Comparison of ENCODE assay signal across 1 cellular context in genomic region chr12:10959777-10960176, GRCh38.
TF ChIP-seq lines count a peak whose summit lies in the region.

No MANE protein-coding gene starts in this region.

TF ChIP-seq in K562, 482 proteins besides CTCF, POLR2A, EP300 and RAD21:
- TF ChIP-seq SMAD1 (IDR thresholded peaks at IDR 0.05; ENCODE audit: low read depth, low read length, partially characterized antibody) = no peak
- TF ChIP-seq, protein P1, sequence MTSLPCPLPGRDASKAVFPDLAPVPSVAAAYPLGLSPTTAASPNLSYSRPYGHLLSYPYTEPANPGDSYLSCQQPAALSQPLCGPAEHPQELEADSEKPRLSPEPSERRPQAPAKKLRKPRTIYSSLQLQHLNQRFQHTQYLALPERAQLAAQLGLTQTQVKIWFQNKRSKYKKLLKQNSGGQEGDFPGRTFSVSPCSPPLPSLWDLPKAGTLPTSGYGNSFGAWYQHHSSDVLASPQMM (CRISPR knock-in tag; IDR thresholded peaks at IDR 0.05) = no peak
- TF ChIP-seq MEIS2 (IDR thresholded peaks at IDR 0.05; ENCODE audit: partially characterized antibody) = peak; percentile 19
- no peak for TF ChIP-seq ETS1 (conservative IDR thresholded peaks at IDR 0.05; ENCODE audit: control insufficient read depth, low read depth, low read length)
- TF ChIP-seq ADNP (tag; IDR thresholded peaks at IDR 0.05) = no peak
- TF ChIP-seq, protein P2, sequence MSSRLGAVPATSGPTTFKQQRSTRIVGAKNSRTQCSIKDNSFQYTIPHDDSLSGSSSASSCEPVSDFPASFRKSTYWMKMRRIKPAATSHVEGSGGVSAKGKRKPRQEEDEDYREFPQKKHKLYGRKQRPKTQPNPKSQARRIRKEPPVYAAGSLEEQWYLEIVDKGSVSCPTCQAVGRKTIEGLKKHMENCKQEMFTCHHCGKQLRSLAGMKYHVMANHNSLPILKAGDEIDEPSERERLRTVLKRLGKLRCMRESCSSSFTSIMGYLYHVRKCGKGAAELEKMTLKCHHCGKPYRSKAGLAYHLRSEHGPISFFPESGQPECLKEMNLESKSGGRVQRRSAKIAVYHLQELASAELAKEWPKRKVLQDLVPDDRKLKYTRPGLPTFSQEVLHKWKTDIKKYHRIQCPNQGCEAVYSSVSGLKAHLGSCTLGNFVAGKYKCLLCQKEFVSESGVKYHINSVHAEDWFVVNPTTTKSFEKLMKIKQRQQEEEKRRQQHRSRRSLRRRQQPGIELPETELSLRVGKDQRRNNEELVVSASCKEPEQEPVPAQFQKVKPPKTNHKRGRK (tag; IDR thresholded peaks at IDR 0.05) = no peak
- no peak for TF ChIP-seq NKRF (IDR thresholded peaks at IDR 0.05; ENCODE audit: borderline replicate concordance)
- no peak for TF ChIP-seq KAT2B (IDR thresholded peaks at IDR 0.05; ENCODE audit: low read depth, low read length)
- no peak for TF ChIP-seq HNRNPL (IDR thresholded peaks at IDR 0.05; ENCODE audit: low read depth, low read length)
- TF ChIP-seq RBFOX2 (IDR thresholded peaks at IDR 0.05; ENCODE audit: low read depth, low read length) = no peak
- no peak for TF ChIP-seq LARP7 (IDR thresholded peaks at IDR 0.05)
- TF ChIP-seq, protein P3, sequence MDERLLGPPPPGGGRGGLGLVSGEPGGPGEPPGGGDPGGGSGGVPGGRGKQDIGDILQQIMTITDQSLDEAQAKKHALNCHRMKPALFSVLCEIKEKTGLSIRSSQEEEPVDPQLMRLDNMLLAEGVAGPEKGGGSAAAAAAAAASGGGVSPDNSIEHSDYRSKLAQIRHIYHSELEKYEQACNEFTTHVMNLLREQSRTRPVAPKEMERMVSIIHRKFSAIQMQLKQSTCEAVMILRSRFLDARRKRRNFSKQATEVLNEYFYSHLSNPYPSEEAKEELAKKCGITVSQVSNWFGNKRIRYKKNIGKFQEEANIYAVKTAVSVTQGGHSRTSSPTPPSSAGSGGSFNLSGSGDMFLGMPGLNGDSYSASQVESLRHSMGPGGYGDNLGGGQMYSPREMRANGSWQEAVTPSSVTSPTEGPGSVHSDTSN (CRISPR knock-in tag; IDR thresholded peaks at IDR 0.05; ENCODE audit: low read depth) = no peak
- TF ChIP-seq, protein P3 (tag; conservative IDR thresholded peaks at IDR 0.05; ENCODE audit: low read depth) = 0 out of 2 replicates have a peak, but pooled peaks have one; percentile 34
TF ChIP-seq in K562: peak in this region for 2.
